Comparison of ENCODE assay signal across 19 cellular contexts in the genomic region with DNA sequence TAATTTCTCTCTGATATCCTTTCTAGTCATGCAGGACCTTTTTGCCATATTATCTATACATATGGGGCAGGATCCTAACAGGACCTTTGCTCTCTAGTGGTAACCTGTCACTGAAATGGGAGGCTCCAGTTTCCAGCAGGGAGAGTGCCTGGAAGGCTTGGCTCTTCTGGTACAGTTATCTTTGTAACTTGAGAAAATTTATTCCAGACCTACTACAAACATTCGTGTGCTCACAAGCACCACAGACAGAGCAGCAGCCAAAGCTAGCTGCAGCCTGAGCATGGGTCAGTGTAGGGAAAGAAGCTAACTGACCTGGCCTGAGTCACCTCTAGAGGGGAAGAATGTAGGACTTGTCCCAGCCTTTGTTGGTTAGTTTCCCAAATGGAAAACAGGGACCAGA.
DNase-seq lines count a peak whose midpoint lies in the region; ATAC-seq and TF ChIP-seq lines count a peak whose summit lies in the region.
"Had no signal": no experiment of that assay in that cellular context is flagged by ENCODE, and none has a peak within 500 bp of the region (broad histone marks: within the 10 kb centered on the region; RNA-seq: fewer than 3 reads in every experiment).

No MANE protein-coding gene starts in this region.

- TF ChIP-seq POLR2A in breast epithelium (IDR thresholded peaks at IDR 0.05) = no peak

- intact Hi-C loops in breast epithelium (cut with DNase I; ENCODE audit: low total_unique reads) = no loop called here
- intact Hi-C loops in MCF 10A (cut with micrococcal nuclease) = no loop called here
- intact Hi-C loops in colonic mucosa (cut with DNase I) = no loop called here
- intact Hi-C loops in mucosa of descending colon (cut with DNase I, micrococcal nuclease) = no loop called here
- intact Hi-C loops in upper lobe of right lung (cut with DNase I) = no loop called here
- intact Hi-C loops in posterior vena cava (cut with DNase I) = no loop called here
- intact Hi-C loops in head of caudate nucleus (cut with DNase I) = no loop called here

- no peak for DNase-seq in breast epithelium (ENCODE audit: low spot score in 2 of 2)
- no peak for DNase-seq in MCF 10A (ENCODE audit: unreplicated experiment)
- no peak for DNase-seq in colonic mucosa
- DNase-seq in mucosa of descending colon = no peak
- DNase-seq in upper lobe of right lung = no peak
- no peak for DNase-seq in posterior vena cava (ENCODE audit: low spot score)
- no peak for DNase-seq in NAMALWA (ENCODE audit: low spot score)
- DNase-seq in head of caudate nucleus = no peak
- DNase-seq: activated B cell treated with CpG ODN at 0.5 μM for 24 hours; activated CD4-positive, alpha-beta memory T cell treated with anti-CD3 and anti-CD28 coated beads, Interleukin-2, amount 10 ng/mL, durations not matched to agents 7 days and 5 days; activated T-cell treated with anti-CD3 and anti-CD28 coated beads, Interleukin-2, amount 50 U/mL, for 48 hours; naive thymus-derived CD8-positive, alpha-beta T cell; NCI-H510A treated with DMSO at 0.1 percent for 48 hours; Right ventricle myocardium superior; T-helper 2 cell had no signal

- no peak for TF ChIP-seq CTCF in breast epithelium (IDR thresholded peaks at IDR 0.05)
- TF ChIP-seq CTCF in MCF 10A (IDR thresholded peaks at IDR 0.05; ENCODE audit: unreplicated experiment) = no peak
- TF ChIP-seq CTCF in colonic mucosa (IDR thresholded peaks at IDR 0.05) = no peak
- no peak for TF ChIP-seq CTCF in mucosa of descending colon (IDR thresholded peaks at IDR 0.05)
- no peak for TF ChIP-seq CTCF in upper lobe of right lung (IDR thresholded peaks at IDR 0.05)

- no peak overlapping the region for H3K4me3 Mint-ChIP-seq in MCF 10A (ENCODE audit: unreplicated experiment)
- H3K4me3 Mint-ChIP-seq: activated B cell treated with CpG ODN at 0.5 μM for 24 hours; activated CD4-positive, alpha-beta memory T cell treated with anti-CD3 and anti-CD28 coated beads, Interleukin-2, amount 10 ng/mL, durations not matched to agents 7 days and 5 days; activated naive CD4-positive, alpha-beta T cell treated with anti-CD3 and anti-CD28 coated beads, Interleukin-2, amount 50 U/mL, for 24 hours; brain; naive thymus-derived CD8-positive, alpha-beta T cell had no signal

- H3K36me3 Mint-ChIP-seq in MCF 10A (ENCODE audit: insufficient read depth, unreplicated experiment) = no peaks in the 10 kb centered on the region

- H3K27ac ChIP-seq in breast epithelium (peak overlapping the region; percentile 1 to 19), colonic mucosa (peak overlapping the region; percentile 69), upper lobe of right lung (no peak overlapping the region)
- H3K27ac ChIP-seq: BLaER1 treated with 17β-estradiol and CSF1 and Interleukin-3, amounts not matched to agents 10 nM and 100 nM; thoracic aorta had no signal

- no peak overlapping the region for H3K9ac ChIP-seq in colonic mucosa (ENCODE audit: low read depth in 2 of 2, low read length in 2 of 2)
- H3K9ac ChIP-seq: BLaER1 treated with 17β-estradiol and CSF1 and Interleukin-3, amounts not matched to agents 10 nM and 100 nM had no signal

- no peaks in the 10 kb centered on the region for H3K9me3 Mint-ChIP-seq in MCF 10A (ENCODE audit: unreplicated experiment)
- H3K9me3 Mint-ChIP-seq: activated B cell treated with CpG ODN at 0.5 μM for 24 hours; activated CD4-positive, alpha-beta memory T cell treated with anti-CD3 and anti-CD28 coated beads, Interleukin-2, amount 10 ng/mL, durations not matched to agents 7 days and 5 days; activated naive CD4-positive, alpha-beta T cell treated with anti-CD3 and anti-CD28 coated beads, Interleukin-2, amount 50 U/mL, for 24 hours; brain; naive thymus-derived CD8-positive, alpha-beta T cell had no signal

- ATAC-seq in mucosa of descending colon (peak; percentile 47), upper lobe of right lung (peak; percentile 34)
- ATAC-seq: naive thymus-derived CD8-positive, alpha-beta T cell had no signal

- peaks cover 0 to 24% of the 10 kb centered on the region in 2 donors for H3K4me1 ChIP-seq in breast epithelium
- peaks cover 3% of the 10 kb centered on the region for H3K4me1 ChIP-seq in colonic mucosa
- peaks cover 46% of the 10 kb centered on the region for H3K4me1 ChIP-seq in mucosa of descending colon (ENCODE audit: low read depth)
- peaks cover 45% of the 10 kb centered on the region for H3K4me1 ChIP-seq in upper lobe of right lung

- CTCF ChIA-PET in MCF 10A (lab: Yijun Ruan, JAX) = interaction anchor here (0.7 to 2.1 kb wide), 5 partner anchors 9 to 74 kb away, joined by 3 to 4 read pairs (median 4); no protein-coding TSS in a partner anchor

- H3K27me3 ChIP-seq in breast epithelium (no peaks in the 10 kb centered on the region), colonic mucosa (no peaks in the 10 kb centered on the region), upper lobe of right lung (no peaks in the 10 kb centered on the region)
- H3K27me3 ChIP-seq: BLaER1 treated with 17β-estradiol and CSF1 and Interleukin-3, amounts not matched to agents 10 nM and 100 nM had no signal

- no peaks in the 10 kb centered on the region for H3K27me3 Mint-ChIP-seq in MCF 10A (ENCODE audit: insufficient read depth, unreplicated experiment)
- H3K27me3 Mint-ChIP-seq: activated B cell treated with CpG ODN at 0.5 μM for 24 hours; activated CD4-positive, alpha-beta memory T cell treated with anti-CD3 and anti-CD28 coated beads, Interleukin-2, amount 10 ng/mL, durations not matched to agents 7 days and 5 days; brain had no signal

- POLR2A ChIA-PET in MCF 10A (lab: Yijun Ruan, JAX) = interaction anchor here (0.6 to 3.9 kb wide), 9 partner anchors 7 to 87 kb away, joined by 3 to 45 read pairs (median 12); no protein-coding TSS in a partner anchor

- H3K27ac Mint-ChIP-seq in MCF 10A (ENCODE audit: low read depth, unreplicated experiment) = no peak overlapping the region
- H3K27ac Mint-ChIP-seq: activated B cell treated with CpG ODN at 0.5 μM for 24 hours; activated CD4-positive, alpha-beta memory T cell treated with anti-CD3 and anti-CD28 coated beads, Interleukin-2, amount 10 ng/mL, durations not matched to agents 7 days and 5 days; activated naive CD4-positive, alpha-beta T cell treated with anti-CD3 and anti-CD28 coated beads, Interleukin-2, amount 50 U/mL, for 24 hours; naive thymus-derived CD8-positive, alpha-beta T cell had no signal

- no peak overlapping the region for H3K4me3 ChIP-seq in breast epithelium
- H3K4me3 ChIP-seq in colonic mucosa = no peak overlapping the region
- H3K4me3 ChIP-seq in mucosa of descending colon = no peak overlapping the region
- no peak overlapping the region for H3K4me3 ChIP-seq in upper lobe of right lung
- H3K4me3 ChIP-seq: BLaER1 treated with 17β-estradiol and CSF1 and Interleukin-3, amounts not matched to agents 10 nM and 100 nM; thoracic aorta had no signal

- H3K4me1 Mint-ChIP-seq in MCF 10A (ENCODE audit: insufficient read depth, unreplicated experiment) = peaks cover 5% of the 10 kb centered on the region
- H3K4me1 Mint-ChIP-seq: activated B cell treated with CpG ODN at 0.5 μM for 24 hours; activated naive CD4-positive, alpha-beta T cell treated with anti-CD3 and anti-CD28 coated beads, Interleukin-2, amount 50 U/mL, for 24 hours; naive thymus-derived CD8-positive, alpha-beta T cell had no signal

- no TSS peak for BruUV-seq in MCF 10A (replicated peaks; lab: Mats Ljungman, UMichigan)

- H3K36me3 ChIP-seq in breast epithelium = no peaks in the 10 kb centered on the region
- no peaks in the 10 kb centered on the region for H3K36me3 ChIP-seq in colonic mucosa
- no peaks in the 10 kb centered on the region for H3K36me3 ChIP-seq in mucosa of descending colon (ENCODE audit: low read depth)
- no peaks in the 10 kb centered on the region for H3K36me3 ChIP-seq in upper lobe of right lung
- H3K36me3 ChIP-seq: thoracic aorta had no signal

- no peaks in the 10 kb centered on the region for H3K9me3 ChIP-seq in breast epithelium
- H3K9me3 ChIP-seq in colonic mucosa = no peaks in the 10 kb centered on the region
- H3K9me3 ChIP-seq in mucosa of descending colon = no peaks in the 10 kb centered on the region
- no peaks in the 10 kb centered on the region for H3K9me3 ChIP-seq in upper lobe of right lung
- H3K9me3 ChIP-seq: BLaER1 treated with 17β-estradiol and CSF1 and Interleukin-3, amounts not matched to agents 10 nM and 100 nM; thoracic aorta had no signal
